ENCODE assay signal across 1 cellular context in genomic region chr7:23105644-23106490, GRCh38.
A peak's percentile ranks its signal among the peaks of the same experiment; 100 is the strongest.
TF ChIP-seq lines count a peak whose summit lies in the region.

A gene with protein sequence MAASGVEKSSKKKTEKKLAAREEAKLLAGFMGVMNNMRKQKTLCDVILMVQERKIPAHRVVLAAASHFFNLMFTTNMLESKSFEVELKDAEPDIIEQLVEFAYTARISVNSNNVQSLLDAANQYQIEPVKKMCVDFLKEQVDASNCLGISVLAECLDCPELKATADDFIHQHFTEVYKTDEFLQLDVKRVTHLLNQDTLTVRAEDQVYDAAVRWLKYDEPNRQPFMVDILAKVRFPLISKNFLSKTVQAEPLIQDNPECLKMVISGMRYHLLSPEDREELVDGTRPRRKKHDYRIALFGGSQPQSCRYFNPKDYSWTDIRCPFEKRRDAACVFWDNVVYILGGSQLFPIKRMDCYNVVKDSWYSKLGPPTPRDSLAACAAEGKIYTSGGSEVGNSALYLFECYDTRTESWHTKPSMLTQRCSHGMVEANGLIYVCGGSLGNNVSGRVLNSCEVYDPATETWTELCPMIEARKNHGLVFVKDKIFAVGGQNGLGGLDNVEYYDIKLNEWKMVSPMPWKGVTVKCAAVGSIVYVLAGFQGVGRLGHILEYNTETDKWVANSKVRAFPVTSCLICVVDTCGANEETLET (plus strand): TSS chr7:23105785. CDS start chr7:23106027, 242 bp downstream.

TF ChIP-seq in K562, 482 proteins besides CTCF, POLR2A, EP300 and RAD21 (continued from another document and continues in another):
- TF ChIP-seq RERE (CRISPR knock-in tag; IDR thresholded peaks at IDR 0.05; ENCODE audit: borderline replicate concordance) (no peak), YY1 (IDR thresholded peaks at IDR 0.05; ENCODE audit: borderline replicate concordance in 1 of 3, control insufficient read depth in 1 of 3, extremely low read depth in 1 of 3, insufficient read depth in 3 of 3, insufficient read length in 1 of 3, insufficient replicate concordance in 2 of 3, low read depth in 1 of 3, low read length in 2 of 3) (peak in 2 of 3 experiments; percentile 34 to 36), ZBTB43 (CRISPR knock-in tag; IDR thresholded peaks at IDR 0.05) (peak; percentile 65; the same call in 1 of the 2 replicates), PHF20 (IDR thresholded peaks at IDR 0.05; ENCODE audit: partially characterized antibody) (peak; percentile 96), ZNF592 (IDR thresholded peaks at IDR 0.05) (no peak), ZNF140 (CRISPR knock-in tag; IDR thresholded peaks at IDR 0.05) (no peak), KDM5B (IDR thresholded peaks at IDR 0.05; ENCODE audit: insufficient replicate concordance, low read depth, low read length) (peak; percentile 88), GTF2B (IDR thresholded peaks at IDR 0.05; ENCODE audit: extremely low read depth, insufficient read length) (no peak), STAG1 (CRISPR knock-in tag; IDR thresholded peaks at IDR 0.05; ENCODE audit: borderline replicate concordance) (0 out of 2 replicates have a peak, but pooled peaks have one; percentile 20), ZNF224 (CRISPR knock-in tag; IDR thresholded peaks at IDR 0.05) (no peak), RAD51 (IDR thresholded peaks at IDR 0.05; ENCODE audit: borderline replicate concordance, low read depth) (no peak), HIVEP1 (CRISPR knock-in tag; IDR thresholded peaks at IDR 0.05) (no peak), ZC3H4 (CRISPR knock-in tag; IDR thresholded peaks at IDR 0.05; ENCODE audit: borderline replicate concordance) (no peak), PTBP1 (IDR thresholded peaks at IDR 0.05; ENCODE audit: low read depth, low read length) (no peak), U2AF2 (optimal IDR thresholded peaks at IDR 0.05; ENCODE audit: low read depth, low read length) (no peak), CEBPB (tag; IDR thresholded peaks at IDR 0.05) (peak; percentile 92), ZNF76 (CRISPR knock-in tag; IDR thresholded peaks at IDR 0.05; ENCODE audit: borderline replicate concordance) (no peak), ZNF57 (CRISPR knock-in tag; IDR thresholded peaks at IDR 0.05) (no peak), ETV5 (CRISPR knock-in tag; IDR thresholded peaks at IDR 0.05; ENCODE audit: low read depth) (peak; percentile 25; the same call in 1 of the 2 replicates), MTA1 (IDR thresholded peaks at IDR 0.05; ENCODE audit: borderline replicate concordance) (peak; percentile 98), HINFP (tag; conservative IDR thresholded peaks at IDR 0.05; ENCODE audit: low read depth) (no peak), ZBTB17 (CRISPR knock-in tag; IDR thresholded peaks at IDR 0.05) (peak; percentile 74; the same call in 1 of the 2 replicates), MYC (IDR thresholded peaks at IDR 0.05; ENCODE audit: low read depth, low read length) (peak; percentile 80), MYC (CRISPR knock-in tag; IDR thresholded peaks at IDR 0.05; ENCODE audit: borderline replicate concordance, low read depth) (no peak), RUNX1 (IDR thresholded peaks at IDR 0.05; ENCODE audit: low read depth) (no peak)
- TF ChIP-seq, protein P1, sequence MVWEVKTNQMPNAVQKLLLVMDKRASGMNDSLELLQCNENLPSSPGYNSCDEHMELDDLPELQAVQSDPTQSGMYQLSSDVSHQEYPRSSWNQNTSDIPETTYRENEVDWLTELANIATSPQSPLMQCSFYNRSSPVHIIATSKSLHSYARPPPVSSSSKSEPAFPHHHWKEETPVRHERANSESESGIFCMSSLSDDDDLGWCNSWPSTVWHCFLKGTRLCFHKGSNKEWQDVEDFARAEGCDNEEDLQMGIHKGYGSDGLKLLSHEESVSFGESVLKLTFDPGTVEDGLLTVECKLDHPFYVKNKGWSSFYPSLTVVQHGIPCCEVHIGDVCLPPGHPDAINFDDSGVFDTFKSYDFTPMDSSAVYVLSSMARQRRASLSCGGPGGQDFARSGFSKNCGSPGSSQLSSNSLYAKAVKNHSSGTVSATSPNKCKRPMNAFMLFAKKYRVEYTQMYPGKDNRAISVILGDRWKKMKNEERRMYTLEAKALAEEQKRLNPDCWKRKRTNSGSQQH (CRISPR knock-in tag; IDR thresholded peaks at IDR 0.05) = no peak
- TF ChIP-seq, protein P2, sequence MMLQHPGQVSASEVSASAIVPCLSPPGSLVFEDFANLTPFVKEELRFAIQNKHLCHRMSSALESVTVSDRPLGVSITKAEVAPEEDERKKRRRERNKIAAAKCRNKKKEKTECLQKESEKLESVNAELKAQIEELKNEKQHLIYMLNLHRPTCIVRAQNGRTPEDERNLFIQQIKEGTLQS (IDR thresholded peaks at IDR 0.05) = no peak
- TF ChIP-seq, protein P2 (CRISPR knock-in tag; conservative IDR thresholded peaks at IDR 0.05) = no peak
- TF ChIP-seq, protein P3, sequence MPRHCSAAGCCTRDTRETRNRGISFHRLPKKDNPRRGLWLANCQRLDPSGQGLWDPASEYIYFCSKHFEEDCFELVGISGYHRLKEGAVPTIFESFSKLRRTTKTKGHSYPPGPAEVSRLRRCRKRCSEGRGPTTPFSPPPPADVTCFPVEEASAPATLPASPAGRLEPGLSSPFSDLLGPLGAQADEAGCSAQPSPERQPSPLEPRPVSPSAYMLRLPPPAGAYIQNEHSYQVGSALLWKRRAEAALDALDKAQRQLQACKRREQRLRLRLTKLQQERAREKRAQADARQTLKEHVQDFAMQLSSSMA (CRISPR knock-in tag; IDR thresholded peaks at IDR 0.05) = no peak
- TF ChIP-seq, protein P4, sequence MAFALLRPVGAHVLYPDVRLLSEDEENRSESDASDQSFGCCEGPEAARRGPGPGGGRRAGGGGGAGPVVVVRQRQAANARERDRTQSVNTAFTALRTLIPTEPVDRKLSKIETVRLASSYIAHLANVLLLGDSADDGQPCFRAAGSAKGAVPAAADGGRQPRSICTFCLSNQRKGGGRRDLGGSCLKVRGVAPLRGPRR (CRISPR knock-in tag; IDR thresholded peaks at IDR 0.05) = no peak
- TF ChIP-seq, protein P5, sequence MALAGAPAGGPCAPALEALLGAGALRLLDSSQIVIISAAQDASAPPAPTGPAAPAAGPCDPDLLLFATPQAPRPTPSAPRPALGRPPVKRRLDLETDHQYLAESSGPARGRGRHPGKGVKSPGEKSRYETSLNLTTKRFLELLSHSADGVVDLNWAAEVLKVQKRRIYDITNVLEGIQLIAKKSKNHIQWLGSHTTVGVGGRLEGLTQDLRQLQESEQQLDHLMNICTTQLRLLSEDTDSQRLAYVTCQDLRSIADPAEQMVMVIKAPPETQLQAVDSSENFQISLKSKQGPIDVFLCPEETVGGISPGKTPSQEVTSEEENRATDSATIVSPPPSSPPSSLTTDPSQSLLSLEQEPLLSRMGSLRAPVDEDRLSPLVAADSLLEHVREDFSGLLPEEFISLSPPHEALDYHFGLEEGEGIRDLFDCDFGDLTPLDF (CRISPR knock-in tag; IDR thresholded peaks at IDR 0.05) = peak; percentile 25; the same call in 1 of the 2 replicates
